In genomic region chr1:2310332-2311183, GRCh38 we compare ENCODE assay signal across 8 cellular contexts.
DNase-seq lines count a peak whose midpoint lies in the region; ATAC-seq and TF ChIP-seq lines count a peak whose summit lies in the region.

No MANE protein-coding gene starts in this region.

- no peak overlapping the region for H2BK120ac ChIP-seq in mesendoderm (ENCODE audit: low read depth, low read length)

- H3K27ac ChIP-seq in mesendoderm (ENCODE audit: low read depth, low read length): no peak overlapping the region
- H3K27ac ChIP-seq in thyroid gland: peak overlapping the region in 2 of 3 donors; percentile 73 to 95

- no peak overlapping the region for H3K4me2 ChIP-seq in mesendoderm (ENCODE audit: low read length)

- no peak overlapping the region for H2AK5ac ChIP-seq in mesendoderm (ENCODE audit: low read length)

- intact Hi-C loops in thyroid gland (cut with DNase I): loop anchor here (10.0 kb wide), 1 partner anchor 74 kb away; no protein-coding TSS in a partner anchor

- peak overlapping the region; percentile 35 for H3K56ac ChIP-seq in mesendoderm (ENCODE audit: low read length)

- no peak overlapping the region for H4K5ac ChIP-seq in mesendoderm (ENCODE audit: low read length)

- TF ChIP-seq CTCF in thyroid gland (IDR thresholded peaks at IDR 0.05): no peak

- DNase-seq in activated T-cell treated with anti-CD3 and anti-CD28 coated beads, Interleukin-2, amount 50 U/mL, for 24 hours: no peak
- no peak for DNase-seq in activated T-cell treated with anti-CD3 and anti-CD28 coated beads, Interleukin-2, amount 50 U/mL, for 72 hours
- DNase-seq in cerebellar cortex (ENCODE audit: low spot score) (peak; percentile 75), mesendoderm (no peak), thyroid gland (no peak), NCI-H748 treated with DMSO at 0.1 percent for 48 hours (lab: John Stamatoyannopoulos, UW) (no peak)

- peaks cover 41% of the 10 kb centered on the region for H3K36me3 Mint-ChIP-seq in activated T-cell treated with anti-CD3 and anti-CD28 coated beads, Interleukin-2, amount 50 U/mL, for 24 hours (ENCODE audit: low read depth)
- peaks cover 1 to 11% of the 10 kb centered on the region in 2 donors for H3K36me3 Mint-ChIP-seq in activated T-cell treated with anti-CD3 and anti-CD28 coated beads, Interleukin-2, amount 50 U/mL, for 72 hours (ENCODE audit: insufficient read depth in 2 of 2)

- no peak overlapping the region for H2BK5ac ChIP-seq in mesendoderm (ENCODE audit: low read length)

- no peaks in the 10 kb centered on the region for H3K9me3 Mint-ChIP-seq in activated T-cell treated with anti-CD3 and anti-CD28 coated beads, Interleukin-2, amount 50 U/mL, for 24 hours
- H3K9me3 Mint-ChIP-seq in activated T-cell treated with anti-CD3 and anti-CD28 coated beads, Interleukin-2, amount 50 U/mL, for 72 hours: no peaks in the 10 kb centered on the region

- no peak overlapping the region for H3K9ac ChIP-seq in mesendoderm (ENCODE audit: low read length)

- peak overlapping the region; percentile 59 for H3K27ac Mint-ChIP-seq in activated T-cell treated with anti-CD3 and anti-CD28 coated beads, Interleukin-2, amount 50 U/mL, for 24 hours
- H3K27ac Mint-ChIP-seq in activated T-cell treated with anti-CD3 and anti-CD28 coated beads, Interleukin-2, amount 50 U/mL, for 72 hours: no peak overlapping the region

- WGBS in mesendoderm (ENCODE audit: extremely low coverage, insufficient coverage, low lambda C conversion rate): no CpG with 5 or more reads among the region's 28 CpGs
- WGBS in thyroid gland, 2 donors: 63 to 100% methylated on average over 5 to 12 of the region's 28 CpGs

- no peaks in the 10 kb centered on the region for H3K79me2 ChIP-seq in mesendoderm (ENCODE audit: control insufficient read depth, insufficient read depth, low read length)

- ATAC-seq in activated T-cell treated with anti-CD3 and anti-CD28 coated beads, Interleukin-2, amount 50 U/mL, for 72 hours (replicated peaks in 1 of 2): no peak
- ATAC-seq in GM19467 (IDR thresholded peaks at IDR 0.05; ENCODE audit: unreplicated experiment) (no peak), HG03442 (IDR thresholded peaks at IDR 0.05; ENCODE audit: unreplicated experiment) (no peak)

- H3K4me3 ChIP-seq in mesendoderm (ENCODE audit: low read length) (no peak overlapping the region), thyroid gland (replicated peaks in 1 of 3) (no peak overlapping the region)

- peaks cover 12% of the 10 kb centered on the region for H3K4me1 Mint-ChIP-seq in activated T-cell treated with anti-CD3 and anti-CD28 coated beads, Interleukin-2, amount 50 U/mL, for 24 hours (ENCODE audit: low read depth)
- no peaks in the 10 kb centered on the region for H3K4me1 Mint-ChIP-seq in activated T-cell treated with anti-CD3 and anti-CD28 coated beads, Interleukin-2, amount 50 U/mL, for 72 hours (ENCODE audit: low read depth)

- H2BK15ac ChIP-seq in mesendoderm (replicated peaks; ENCODE audit: low read depth): no peak overlapping the region

- H3K18ac ChIP-seq in mesendoderm (ENCODE audit: low read length): no peak overlapping the region

- H3K27me3 Mint-ChIP-seq in activated T-cell treated with anti-CD3 and anti-CD28 coated beads, Interleukin-2, amount 50 U/mL, for 24 hours: no peaks in the 10 kb centered on the region
- no peaks in the 10 kb centered on the region for H3K27me3 Mint-ChIP-seq in activated T-cell treated with anti-CD3 and anti-CD28 coated beads, Interleukin-2, amount 50 U/mL, for 72 hours (ENCODE audit: low read depth)

- H3K4ac ChIP-seq in mesendoderm (ENCODE audit: low read depth, low read length): no peak overlapping the region

- H3K4me1 ChIP-seq in mesendoderm (ENCODE audit: control insufficient read depth, low read depth, low read length) (peaks cover 3% of the 10 kb centered on the region), thyroid gland (peaks cover 22 to 47% of the 10 kb centered on the region in 2 donors)

- H3K79me1 ChIP-seq in mesendoderm (ENCODE audit: low read length): no peaks in the 10 kb centered on the region

- no peak overlapping the region for H3K23ac ChIP-seq in mesendoderm (ENCODE audit: low read length)

- H3K4me3 Mint-ChIP-seq in activated T-cell treated with anti-CD3 and anti-CD28 coated beads, Interleukin-2, amount 50 U/mL, for 24 hours: no peak overlapping the region
- H3K4me3 Mint-ChIP-seq in activated T-cell treated with anti-CD3 and anti-CD28 coated beads, Interleukin-2, amount 50 U/mL, for 72 hours: no peak overlapping the region

- H3K9me3 ChIP-seq in thyroid gland: no peaks in the 10 kb centered on the region

- no peak overlapping the region for H4K8ac ChIP-seq in mesendoderm (ENCODE audit: low read depth, low read length)

- H3K36me3 ChIP-seq in mesendoderm (ENCODE audit: control insufficient read depth, insufficient read depth, low read length): peaks cover 8% of the 10 kb centered on the region
- peaks cover 35% of the 10 kb centered on the region in 2 donors for H3K36me3 ChIP-seq in thyroid gland

- TF ChIP-seq POLR2A in thyroid gland (IDR thresholded peaks at IDR 0.05): no peak

- H3K27me3 ChIP-seq in mesendoderm (ENCODE audit: insufficient read depth, low read length, poor library complexity) (no peaks in the 10 kb centered on the region), thyroid gland (no peaks in the 10 kb centered on the region)
